15 cellular contexts compared by ENCODE assay signal in the genomic region with DNA sequence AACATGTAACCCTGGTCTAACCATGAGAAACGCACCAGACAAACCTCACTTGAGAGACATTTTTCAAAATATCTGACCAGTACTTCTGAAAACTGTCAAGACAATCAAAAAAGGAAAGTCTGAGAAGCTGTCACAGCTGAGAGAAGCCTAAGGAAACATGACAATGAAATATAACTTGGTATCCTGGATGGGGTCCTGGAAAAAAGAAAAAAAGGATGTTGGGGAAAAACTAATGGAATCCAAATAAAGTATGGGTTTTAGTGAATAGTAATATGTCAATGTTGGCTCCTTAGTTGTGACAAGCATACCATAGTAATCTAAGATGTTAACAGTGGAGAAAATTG. TPM values are rescaled to one million over a fixed set of nuclear protein-coding genes. Genes with fewer than 3 reads are reported as not detected.
A peak's percentile ranks its signal among the peaks of the same experiment; 100 is the strongest.
DNase-seq lines count a peak whose midpoint lies in the region; ATAC-seq, FAIRE-seq and TF ChIP-seq lines count a peak whose summit lies in the region.
"Had no signal": no experiment of that assay in that cellular context is flagged by ENCODE, and none has a peak within 500 bp of the region (broad histone marks: within the 10 kb centered on the region; RNA-seq: fewer than 3 reads in every experiment).

No MANE protein-coding gene starts in this region.

- peak overlapping the region; percentile 68 for H3K18ac ChIP-seq in mesendoderm (ENCODE audit: low read length)

- H3K27me3 Mint-ChIP-seq in MCF 10A (ENCODE audit: insufficient read depth, unreplicated experiment) (no peaks in the 10 kb centered on the region), type B pancreatic cell (no peaks in the 10 kb centered on the region)
- H3K27me3 Mint-ChIP-seq: brain had no signal

- H3K4me2 ChIP-seq in K562 (ENCODE audit: insufficient read depth, low read length) (peak overlapping the region; percentile 73), mesendoderm (ENCODE audit: low read length) (no peak overlapping the region)

- H3K4me1 Mint-ChIP-seq in MCF 10A (ENCODE audit: insufficient read depth, unreplicated experiment): peaks cover 12% of the 10 kb centered on the region
- peaks cover 10% of the 10 kb centered on the region for H3K4me1 Mint-ChIP-seq in type B pancreatic cell (ENCODE audit: unreplicated experiment)
- H3K4me1 Mint-ChIP-seq: activated B cell treated with CpG ODN at 0.5 μM for 24 hours had no signal

- WGBS in K562 (ENCODE audit: insufficient coverage, low coverage, missing lambda C conversion rate): 0% methylated on average over 1 of the region's 1 CpG
- no CpG with 5 or more reads among the region's 1 CpG for WGBS in mesendoderm (ENCODE audit: extremely low coverage, insufficient coverage, low lambda C conversion rate)

- DNase-seq in MCF 10A (ENCODE audit: unreplicated experiment) (no peak), breast epithelium (ENCODE audit: low spot score in 2 of 2) (no peak), K562 (ENCODE audit: extremely low read depth in 1 of 4, low spot score in 3 of 4) (no peak), mesendoderm (no peak), type B pancreatic cell (ENCODE audit: extremely low spot score, unreplicated experiment) (no peak), NAMALWA (ENCODE audit: low spot score) (no peak), AG08395 (ENCODE audit: low spot score) (no peak)
- DNase-seq: activated B cell treated with CpG ODN at 0.5 μM for 24 hours; KG1; NCI-H2081 treated with DMSO at 0.1 percent for 48 hours; NK-92 treated with Interleukin-12 subunit alpha and Interleukin-12 subunit beta, amount 100 ng/mL, for 24 hours had no signal

- no peak overlapping the region for H3K4ac ChIP-seq in mesendoderm (ENCODE audit: low read depth, low read length)

- TF ChIP-seq POLR2A in breast epithelium (IDR thresholded peaks at IDR 0.05) (no peak), K562 (conservative IDR thresholded peaks at IDR 0.05) (no peak; the same call in 1 of the 2 replicates)

- H3K9me3 Mint-ChIP-seq in MCF 10A (ENCODE audit: unreplicated experiment): no peaks in the 10 kb centered on the region
- H3K9me3 Mint-ChIP-seq in type B pancreatic cell: no peaks in the 10 kb centered on the region
- H3K9me3 Mint-ChIP-seq: activated B cell treated with CpG ODN at 0.5 μM for 24 hours, brain had no signal

- no peak overlapping the region for H3K23ac ChIP-seq in mesendoderm (ENCODE audit: low read length)

- H3K4me3 ChIP-seq in breast epithelium (peak overlapping the region in 1 of 3 donors; percentile 21), K562 (peak overlapping the region; percentile 6; the same call in 1 of the 2 replicates), mesendoderm (ENCODE audit: low read length) (no peak overlapping the region)

- CTCF ChIA-PET in MCF 10A (lab: Yijun Ruan, JAX): interaction anchor here (0.6 to 1.3 kb wide), 3 partner anchors 10 to 59 kb away, joined by 3 to 6 read pairs (median 3); partner anchors contain the start of gene TXNDC2
- CTCF ChIA-PET in K562 (lab: Yijun Ruan, JAX; ENCODE audit: low intra/inter-chr PET ratio): no interaction called here

- H3K4me1 ChIP-seq in breast epithelium (no peaks in the 10 kb centered on the region), K562 (replicated peaks in 1 of 2; ENCODE audit: control insufficient read depth in 2 of 2, insufficient read depth in 2 of 2, low read length in 2 of 2) (peaks cover 23 to 63% of the 10 kb centered on the region in 2 experiments), mesendoderm (ENCODE audit: control insufficient read depth, low read depth, low read length) (peaks cover 4% of the 10 kb centered on the region)

- H3K9ac ChIP-seq in K562 (ENCODE audit: insufficient read depth in 1 of 2, low read depth in 2 of 2, low read length in 2 of 2) (peak overlapping the region; percentile 3 to 87; a peak in 3 of 4 replicates), mesendoderm (ENCODE audit: low read length) (no peak overlapping the region)

- FAIRE-seq in K562 (lab: Jason Lieb, UNC): no peak
- FAIRE-seq: endometrium had no signal

- peak overlapping the region in 1 of 2 donors; percentile 17 for H3K27ac ChIP-seq in breast epithelium
- H3K27ac ChIP-seq in K562 (ENCODE audit: extremely low read depth, low read depth, low read length): peak overlapping the region; percentile 97
- peak overlapping the region; percentile 32 for H3K27ac ChIP-seq in mesendoderm (ENCODE audit: low read depth, low read length)

- TF ChIP-seq EP300 in K562 (IDR thresholded peaks at IDR 0.05; ENCODE audit: low read length): no peak

- POLR2A ChIA-PET in MCF 10A (lab: Yijun Ruan, JAX) (interaction anchor here (0.7 to 3.3 kb wide), 10 partner anchors 8 to 50 kb away, joined by 3 to 41 read pairs (median 4); partner anchors contain the start of genes TXNDC2 and VAPA), K562 (lab: Yijun Ruan, JAX) (interaction anchor here (0.8 to 2.5 kb wide), 25 partner anchors 9 to 192 kb away, joined by 3 to 32 read pairs (median 5); partner anchors contain the start of genes RAB31, TXNDC2 and VAPA)

- H2AK5ac ChIP-seq in mesendoderm (ENCODE audit: low read length): peak overlapping the region; percentile 59

- H3K27me3 ChIP-seq in breast epithelium: no peaks in the 10 kb centered on the region
- H3K27me3 ChIP-seq in K562 (ENCODE audit: control insufficient read depth in 2 of 2, insufficient read depth in 2 of 2, low read length in 2 of 2): no peaks in the 10 kb centered on the region
- no peaks in the 10 kb centered on the region for H3K27me3 ChIP-seq in mesendoderm (ENCODE audit: insufficient read depth, low read length, poor library complexity)

- H2BK5ac ChIP-seq in mesendoderm (ENCODE audit: low read length): peak overlapping the region; percentile 31

- H3K9me3 ChIP-seq in breast epithelium: no peaks in the 10 kb centered on the region
- H3K9me3 ChIP-seq in K562 (replicated peaks; ENCODE audit: control insufficient read depth, insufficient read depth, low read depth, low read length): no peaks in the 10 kb centered on the region

- TF ChIP-seq CTCF in MCF 10A (IDR thresholded peaks at IDR 0.05; ENCODE audit: unreplicated experiment): no peak
- TF ChIP-seq CTCF in breast epithelium (IDR thresholded peaks at IDR 0.05): no peak
- no peak for TF ChIP-seq CTCF in K562 (IDR thresholded peaks at IDR 0.05 in 2 of 3, conservative IDR thresholded peaks at IDR 0.05 in 1 of 3; ENCODE audit: insufficient read depth in 2 of 3, low read depth in 1 of 3, low read length in 3 of 3)
- no peak for TF ChIP-seq CTCF in type B pancreatic cell (conservative IDR thresholded peaks at IDR 0.05)

- no peak overlapping the region for H4K8ac ChIP-seq in mesendoderm (ENCODE audit: low read depth, low read length)

- no peak overlapping the region for H2BK120ac ChIP-seq in mesendoderm (ENCODE audit: low read depth, low read length)

- H4K5ac ChIP-seq in mesendoderm (ENCODE audit: low read length): no peak overlapping the region

- ATAC-seq in K562: no peak
- no peak for ATAC-seq in GM19395 (IDR thresholded peaks at IDR 0.05; ENCODE audit: unreplicated experiment)

- in situ Hi-C loops in K562 (cut with MboI): no loop called here

- H3K36me3 Mint-ChIP-seq in MCF 10A (ENCODE audit: insufficient read depth, unreplicated experiment) (no peaks in the 10 kb centered on the region), type B pancreatic cell (no peaks in the 10 kb centered on the region)
- H3K36me3 Mint-ChIP-seq: brain had no signal

- H2BK15ac ChIP-seq in mesendoderm (replicated peaks; ENCODE audit: low read depth): peak overlapping the region; percentile 36

- no peaks in the 10 kb centered on the region for H4K20me1 ChIP-seq in K562 (replicated peaks; ENCODE audit: control insufficient read depth, insufficient read depth, low read length)

- no TSS peak for BruUV-seq in MCF 10A (replicated peaks; lab: Mats Ljungman, UMichigan)
- no TSS peak for BruUV-seq in K562 (replicated peaks; lab: Mats Ljungman, UMichigan)

- peak overlapping the region; percentile 47 for H2AFZ ChIP-seq in K562 (ENCODE audit: low read depth, low read length)

- TF ChIP-seq RAD21 in K562 (CRISPR knock-in tag; conservative IDR thresholded peaks at IDR 0.05 in 1 of 2, IDR thresholded peaks at IDR 0.05 in 1 of 2): no peak

- H3K27ac Mint-ChIP-seq in MCF 10A (ENCODE audit: low read depth, unreplicated experiment): peak overlapping the region; percentile 60
- H3K27ac Mint-ChIP-seq in type B pancreatic cell: peak overlapping the region; percentile 87
- H3K27ac Mint-ChIP-seq: activated B cell treated with CpG ODN at 0.5 μM for 24 hours had no signal

- H3K4me3 Mint-ChIP-seq in MCF 10A (ENCODE audit: unreplicated experiment): peak overlapping the region; percentile 53
- H3K4me3 Mint-ChIP-seq in type B pancreatic cell: peak overlapping the region; percentile 21
- H3K4me3 Mint-ChIP-seq: activated B cell treated with CpG ODN at 0.5 μM for 24 hours had no signal

- no peaks in the 10 kb centered on the region for H3K79me1 ChIP-seq in mesendoderm (ENCODE audit: low read length)

- no peaks in the 10 kb centered on the region for H3K9me1 ChIP-seq in K562 (ENCODE audit: control insufficient read depth, insufficient read depth, low read length)

- H3K36me3 ChIP-seq in breast epithelium (no peaks in the 10 kb centered on the region), K562 (ENCODE audit: control insufficient read depth, insufficient read depth, low read length) (no peaks in the 10 kb centered on the region), mesendoderm (ENCODE audit: control insufficient read depth, insufficient read depth, low read length) (no peaks in the 10 kb centered on the region)

- peak overlapping the region; percentile 5 for H3K56ac ChIP-seq in mesendoderm (ENCODE audit: low read length)

- intact Hi-C loops in MCF 10A (cut with micrococcal nuclease) (loop anchor here (5.0 kb wide), 1 partner anchor 41 kb away; no protein-coding TSS in a partner anchor), breast epithelium (cut with DNase I; ENCODE audit: low total_unique reads) (loop anchor here (1.0 kb wide), 1 partner anchor 9 kb away; no protein-coding TSS in a partner anchor), K562 (cut with micrococcal nuclease) (loop anchor here (2.0 to 10.0 kb wide), 2 partner anchors 52 to 192 kb away; no protein-coding TSS in a partner anchor)

- H3K79me2 ChIP-seq in K562 (ENCODE audit: control insufficient read depth, insufficient read depth, low read length) (peaks cover 10% of the 10 kb centered on the region; the same call in 2 of the 3 replicates), mesendoderm (ENCODE audit: control insufficient read depth, insufficient read depth, low read length) (no peaks in the 10 kb centered on the region)

RNA-seq across cellular contexts. Expression of gene TXNDC2, which starts 9.3 kb away (rescaled TPM):
- total RNA-seq in MCF 10A (2022) (not detected in 2 replicates), breast epithelium (under 1 TPM in 1 of 3 donors, not detected in 2; 0.16 TPM), K562 (2014; rRNA removed) (1.3 TPM in 2 replicates), K562 (2014; rRNA removed; fragmentation: Illumina TruSeq; extraction: Trizol) (1.6 and 1.7 TPM in 2 replicates), K562 (2015; rRNA removed; fragmentation: Illumina TruSeq; extraction: Trizol) (2.3 and 2.5 TPM in 2 replicates), K562 (2021) (2.0 and 3.8 TPM in 2 replicates), type B pancreatic cell (ENCODE audit: low replicate concordance) (not detected in 2 replicates)
- 2.8 and 4.0 TPM in 2 replicates for total RNA-seq in K562 (2011; cell fraction: chromatin; rRNA removed; ENCODE audit: low replicate concordance)
- total RNA-seq in K562 (2011; cell fraction: nucleolus; rRNA removed): 1.7 and 2.8 TPM in 2 replicates
- 2.3 and 2.6 TPM in 2 replicates for total RNA-seq in K562 (2011; cell fraction: nucleoplasm; rRNA removed)
- polyA plus RNA-seq in K562 (2011; rRNA removed) (0.79 and 2.3 TPM in 2 replicates), K562 (2014; fragmentation: Illumina TruSeq; extraction: Trizol) (4.8 and 4.9 TPM in 2 replicates), K562 (2014; fragmentation: Nextera tagmentation; extraction: Ambion mirVana) (1 to 10 TPM; 1.2 to 2.3 TPM), K562 (2014; rRNA removed) (1.4 and 2.5 TPM in 2 replicates)
- polyA plus RNA-seq in K562 (2011; cell fraction: cytosol; rRNA removed): 0.55 and 2.2 TPM in 2 replicates
- 0.83 and 4.6 TPM in 2 replicates for polyA plus RNA-seq in K562 (2011; cell fraction: nucleus; rRNA removed)
- polyA plus RNA-seq in K562 (2012): 1.5 and 3.3 TPM in 2 replicates
- polyA minus RNA-seq in K562 (2011; rRNA and poly(A)+ RNA removed): 2.8 and 5.4 TPM in 2 replicates
- 0.73 and 3.0 TPM in 2 replicates for polyA minus RNA-seq in K562 (2011; cell fraction: cytosol; rRNA and poly(A)+ RNA removed)
- 1.8 and 4.7 TPM in 2 replicates for polyA minus RNA-seq in K562 (2011; cell fraction: nucleus; rRNA and poly(A)+ RNA removed)
- polyA plus RNA-seq in mesendoderm (2013, experiment 1 of 2): 0.11 TPM
- 0.32 TPM for polyA plus RNA-seq in mesendoderm (2013, experiment 2 of 2)
- total RNA-seq: skeletal muscle tissue had no signal

RNA-seq across cellular contexts. Expression of gene VAPA, which starts 37.3 kb away (rescaled TPM):
- total RNA-seq in MCF 10A (2022) (247 and 286 TPM in 2 replicates), breast epithelium (100 to 1,000 TPM; 235 to 263 (median 260) TPM), K562 (2014; rRNA removed) (516 and 526 TPM in 2 replicates), K562 (2014; rRNA removed; fragmentation: Illumina TruSeq; extraction: Trizol) (624 and 729 TPM in 2 replicates), K562 (2015; rRNA removed; fragmentation: Illumina TruSeq; extraction: Trizol) (726 and 732 TPM in 2 replicates), K562 (2021) (504 and 509 TPM in 2 replicates), type B pancreatic cell (ENCODE audit: low replicate concordance) (132 and 147 TPM in 2 replicates)
- 131 and 315 TPM in 2 replicates for total RNA-seq in K562 (2011; cell fraction: chromatin; rRNA removed; ENCODE audit: low replicate concordance)
- 118 and 122 TPM in 2 replicates for total RNA-seq in K562 (2011; cell fraction: nucleolus; rRNA removed)
- 147 and 249 TPM in 2 replicates for total RNA-seq in K562 (2011; cell fraction: nucleoplasm; rRNA removed)
- polyA plus RNA-seq in K562 (2011; rRNA removed) (544 and 809 TPM in 2 replicates), K562 (2014; fragmentation: Illumina TruSeq; extraction: Trizol) (790 and 902 TPM in 2 replicates), K562 (2014; fragmentation: Nextera tagmentation; extraction: Ambion mirVana) (100 to 1,000 TPM; 219 to 224 TPM), K562 (2014; rRNA removed) (455 and 489 TPM in 2 replicates)
- polyA plus RNA-seq in K562 (2011; cell fraction: cytosol; rRNA removed): 202 and 314 TPM in 2 replicates
- polyA plus RNA-seq in K562 (2011; cell fraction: nucleus; rRNA removed): 169 and 199 TPM in 2 replicates
- polyA plus RNA-seq in K562 (2012): 376 and 498 TPM in 2 replicates
- 866 and 913 TPM in 2 replicates for polyA minus RNA-seq in K562 (2011; rRNA and poly(A)+ RNA removed)
- polyA minus RNA-seq in K562 (2011; cell fraction: cytosol; rRNA and poly(A)+ RNA removed): 292 and 382 TPM in 2 replicates
- 176 and 203 TPM in 2 replicates for polyA minus RNA-seq in K562 (2011; cell fraction: nucleus; rRNA and poly(A)+ RNA removed)
- 128 TPM for polyA plus RNA-seq in mesendoderm (2013, experiment 1 of 2)
- polyA plus RNA-seq in mesendoderm (2013, experiment 2 of 2): 129 TPM
